18 cellular contexts compared by ENCODE assay signal in genomic region chr14:57209561-57209960, GRCh38. TPM values are rescaled to one million over a fixed set of nuclear protein-coding genes. Genes with fewer than 3 reads are reported as not detected.
DNase-seq lines count a peak whose midpoint lies in the region; ATAC-seq and TF ChIP-seq lines count a peak whose summit lies in the region.
"Had no signal": no experiment of that assay in that cellular context is flagged by ENCODE, and none has a peak within 500 bp of the region (broad histone marks: within the 10 kb centered on the region; RNA-seq: fewer than 3 reads in every experiment).

No MANE protein-coding gene starts in this region.

- peaks cover 9% of the 10 kb centered on the region for H3K79me1 ChIP-seq in mesenchymal stem cell (replicated peaks; ENCODE audit: low read length, poor library complexity, severe bottlenecking)

- no peak for ATAC-seq in HG03175 (IDR thresholded peaks at IDR 0.05; ENCODE audit: unreplicated experiment)
- ATAC-seq in HG02973 (IDR thresholded peaks at IDR 0.05; ENCODE audit: unreplicated experiment) = no peak
- ATAC-seq: pancreas had no signal

- H3K4me1 Mint-ChIP-seq in chondrocyte (ENCODE audit: low read depth) = peaks cover 6% of the 10 kb centered on the region
- H3K4me1 Mint-ChIP-seq: IgD-negative memory B cell had no signal

- H3K18ac ChIP-seq in mesenchymal stem cell (ENCODE audit: low read depth in 1 of 2, low read length in 2 of 2) = no peak overlapping the region

- H3K4me1 ChIP-seq in mesenchymal stem cell (ENCODE audit: control insufficient read depth, insufficient read depth, low read depth, low read length) = peaks cover 2% of the 10 kb centered on the region
- H3K4me1 ChIP-seq: pancreas had no signal

- no peak for TF ChIP-seq CTCF in AG09309 (IDR thresholded peaks at IDR 0.05; ENCODE audit: control insufficient read depth, insufficient read depth, low read depth, low read length, missing control alignments)
- no peak for TF ChIP-seq CTCF in chondrocyte (IDR thresholded peaks at IDR 0.05)

- no peak overlapping the region for H3K4ac ChIP-seq in mesenchymal stem cell (ENCODE audit: low read depth in 1 of 2, low read length in 2 of 2)

- no peak overlapping the region for H2AFZ ChIP-seq in mesenchymal stem cell (ENCODE audit: low read depth, low read length)

- H3K4me3 ChIP-seq in AG09309 (ENCODE audit: control insufficient read depth, low read depth, low read length) = no peak overlapping the region
- no peak overlapping the region for H3K4me3 ChIP-seq in mesenchymal stem cell (ENCODE audit: insufficient read depth in 1 of 2, low read depth in 1 of 2, low read length in 2 of 2)
- H3K4me3 ChIP-seq: dorsolateral prefrontal cortex, pancreas had no signal

- no peaks in the 10 kb centered on the region for H3K27me3 Mint-ChIP-seq in chondrocyte (ENCODE audit: low read depth)
- H3K27me3 Mint-ChIP-seq: IgD-negative memory B cell had no signal

- H3K23ac ChIP-seq in mesenchymal stem cell (ENCODE audit: low read length in 2 of 2) = no peak overlapping the region

- peak; percentile 59 for DNase-seq in AG09309 (ENCODE audit: low read depth)
- peak; percentile 31 for DNase-seq in HS-5 (ENCODE audit: low read depth)
- no peak for DNase-seq in chondrocyte (ENCODE audit: low spot score)
- DNase-seq in mesenchymal stem cell = peak; percentile 54
- DNase-seq in activated CD4-positive, CD25-positive, alpha-beta regulatory T cell (lab: John Stamatoyannopoulos, UW) = no peak
- DNase-seq in putamen (ENCODE audit: low spot score) = no peak
- DNase-seq: activated CD4-positive, alpha-beta T cell treated with anti-CD3 and anti-CD28 coated beads, Interleukin-2, amount 50 U/mL, for 4 hours; amniotic stem cell; dorsolateral prefrontal cortex; NCI-H1105; pancreas; Right ventricle myocardium superior; stimulated activated CD4-positive, alpha-beta T cell treated with anti-CD3 and anti-CD28 coated beads, Interleukin-12 subunit alpha, Interleukin-12 subunit beta, amount 100 ng/mL, for 4 hours had no signal

- no peak overlapping the region for H2AK5ac ChIP-seq in mesenchymal stem cell (ENCODE audit: low read length, severe bottlenecking)

- H4K8ac ChIP-seq in mesenchymal stem cell (ENCODE audit: low read length) = no peak overlapping the region

- H4K91ac ChIP-seq in mesenchymal stem cell (ENCODE audit: low read length) = no peak overlapping the region

- 83% methylated on average over 4 of the region's 4 CpGs for WGBS in mesenchymal stem cell

- H3K27me3 ChIP-seq in mesenchymal stem cell (ENCODE audit: control insufficient read depth in 1 of 2, insufficient read depth in 1 of 2, low read length in 2 of 2) = no peaks in the 10 kb centered on the region
- H3K27me3 ChIP-seq: dorsolateral prefrontal cortex, pancreas had no signal

- peaks cover 14 to 60% of the 10 kb centered on the region in 2 experiments for H3K36me3 ChIP-seq in mesenchymal stem cell (ENCODE audit: control insufficient read depth in 1 of 2, insufficient read depth in 2 of 2, low read depth in 1 of 2, low read length in 2 of 2)

- H2BK5ac ChIP-seq in mesenchymal stem cell (ENCODE audit: low read depth, low read length, poor library complexity, severe bottlenecking) = no peak overlapping the region

- no peak overlapping the region for H3K14ac ChIP-seq in mesenchymal stem cell (ENCODE audit: low read length in 2 of 2)

- H2BK12ac ChIP-seq in mesenchymal stem cell (ENCODE audit: low read length in 2 of 2) = no peak overlapping the region

- H3K4me3 Mint-ChIP-seq in chondrocyte (ENCODE audit: unreplicated experiment) = no peak overlapping the region
- H3K4me3 Mint-ChIP-seq: activated T-helper 1 cell treated with anti-CD3 and anti-CD28 coated beads, Interleukin-12 subunit alpha, Interleukin-12 subunit beta, Interleukin-2, Interleukin-4 antibody, amounts not matched to agents 30 ng/mL and 10 ng/mL and 1 ng/mL, durations not matched to agents 14 hours and 24 hours and 36 hours; IgD-negative memory B cell had no signal

- H2BK120ac ChIP-seq in mesenchymal stem cell (ENCODE audit: low read depth, low read length) = no peak overlapping the region

- peak overlapping the region; percentile 0 for H3K27ac Mint-ChIP-seq in chondrocyte (ENCODE audit: unreplicated experiment)
- H3K27ac Mint-ChIP-seq: activated T-helper 1 cell treated with anti-CD3 and anti-CD28 coated beads, Interleukin-12 subunit alpha, Interleukin-12 subunit beta, Interleukin-2, Interleukin-4 antibody, amounts not matched to agents 30 ng/mL and 10 ng/mL and 1 ng/mL, durations not matched to agents 14 hours and 24 hours and 36 hours; IgD-negative memory B cell had no signal

- H3K36me3 Mint-ChIP-seq in chondrocyte (ENCODE audit: low read depth) = peaks cover 30% of the 10 kb centered on the region

- H3K27ac ChIP-seq in mesenchymal stem cell (ENCODE audit: low read length, poor library complexity, severe bottlenecking) = no peak overlapping the region
- H3K27ac ChIP-seq: C4-2B, dorsolateral prefrontal cortex, pancreas had no signal

- H3K9me3 ChIP-seq in mesenchymal stem cell (ENCODE audit: control insufficient read depth, low read length) = no peaks in the 10 kb centered on the region
- H3K9me3 ChIP-seq: pancreas had no signal

- no peak overlapping the region for H2BK15ac ChIP-seq in mesenchymal stem cell (ENCODE audit: low read depth, poor library complexity, severe bottlenecking)

- H3K9me3 Mint-ChIP-seq in chondrocyte (ENCODE audit: low read depth) = no peaks in the 10 kb centered on the region
- H3K9me3 Mint-ChIP-seq: activated T-helper 1 cell treated with anti-CD3 and anti-CD28 coated beads, Interleukin-12 subunit alpha, Interleukin-12 subunit beta, Interleukin-2, Interleukin-4 antibody, amounts not matched to agents 30 ng/mL and 10 ng/mL and 1 ng/mL, durations not matched to agents 14 hours and 24 hours and 36 hours; IgD-negative memory B cell had no signal

- no peak overlapping the region for H3K9ac ChIP-seq in mesenchymal stem cell (ENCODE audit: low read length)

- no peak overlapping the region for H3K4me2 ChIP-seq in mesenchymal stem cell (ENCODE audit: low read length, poor library complexity, severe bottlenecking)

RNA-seq across cellular contexts. Expression of gene EXOC5, which starts 59.1 kb away (rescaled TPM):
- total RNA-seq in chondrocyte = 75.3 to 86.6 TPM (median 85.9 TPM) in 3 replicates
- polyA plus RNA-seq in mesenchymal stem cell (2013, experiment 1 of 2) = 44.1 TPM
- 45.5 TPM for polyA plus RNA-seq in mesenchymal stem cell (2013, experiment 2 of 2)

RNA-seq across cellular contexts. Expression of gene AP5M1, which starts 59.2 kb away (rescaled TPM):
- 32.5 to 47.4 TPM (median 39.2 TPM) in 3 replicates for total RNA-seq in chondrocyte
- 23.1 TPM for polyA plus RNA-seq in mesenchymal stem cell (2013, experiment 1 of 2)
- 23.9 TPM for polyA plus RNA-seq in mesenchymal stem cell (2013, experiment 2 of 2)

Comparison
In these comparisons a context has a peak if more than half of its experiments do, and no peak if none do; other contexts are left out.
1. DNase-seq: peak in AG09309 (single experiment), HS-5 (single experiment) and mesenchymal stem cell (single experiment); none in chondrocyte (single experiment), activated CD4-positive, CD25-positive, alpha-beta regulatory T cell (0 of 4) and putamen (single experiment).